ENCODE assay signal across 9 cellular contexts in the genomic region with DNA sequence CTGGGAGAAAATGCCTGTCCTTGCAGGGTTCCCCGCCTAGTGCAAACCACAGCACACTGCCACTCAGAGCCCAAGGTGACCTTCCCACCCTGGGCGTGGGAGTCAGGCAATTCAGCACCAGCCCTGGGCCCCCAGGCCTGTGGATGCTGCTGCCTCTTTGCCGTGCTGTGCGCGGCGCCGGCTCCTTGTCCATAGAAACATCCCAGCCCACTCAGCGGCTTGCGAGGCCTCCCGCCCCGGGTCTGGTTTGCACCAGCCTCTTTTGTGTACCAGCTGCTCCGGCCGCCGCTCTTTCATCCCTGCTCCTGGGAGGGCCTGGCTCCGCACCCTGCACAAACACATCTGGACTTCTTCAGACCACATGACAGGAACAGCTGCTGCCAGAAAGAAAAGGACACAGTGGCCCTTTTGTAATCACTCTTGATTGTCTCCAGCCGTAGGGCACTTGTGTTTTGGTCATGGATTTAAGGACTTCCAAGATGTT.
DNase-seq lines count a peak whose midpoint lies in the region; ATAC-seq, FAIRE-seq and TF ChIP-seq lines count a peak whose summit lies in the region.
"Had no signal": no experiment of that assay in that cellular context is flagged by ENCODE, and none has a peak within 500 bp of the region (broad histone marks: within the 10 kb centered on the region; RNA-seq: fewer than 3 reads in every experiment).

No MANE protein-coding gene starts in this region.

- peak overlapping the region in 4 of 59 donors; percentile 16 to 23 (median 18) for H3K4me3 ChIP-seq in dorsolateral prefrontal cortex
- H3K4me3 ChIP-seq: SJSA1 had no signal

- H3K36me3 Mint-ChIP-seq in activated CD4-positive, alpha-beta T cell treated with anti-CD3 and anti-CD28 coated beads, Interleukin-2, amount 10 ng/mL, durations not matched to agents 24 days and 14 days (ENCODE audit: low read depth): no peaks in the 10 kb centered on the region

- H3K9me3 Mint-ChIP-seq in activated CD4-positive, alpha-beta T cell treated with anti-CD3 and anti-CD28 coated beads, Interleukin-2, amount 10 ng/mL, durations not matched to agents 24 days and 14 days: no peaks in the 10 kb centered on the region

- DNase-seq in COLO668 (lab: John Stamatoyannopoulos, UW; ENCODE audit: unreplicated experiment) (peak; percentile 91), NCI-H2227 treated with DMSO at 0.1 percent for 48 hours (lab: John Stamatoyannopoulos, UW) (peak; percentile 56), dorsolateral prefrontal cortex (peak; percentile 9 to 94 (median 86)), mucosa of gallbladder (ENCODE audit: low spot score) (peak; percentile 54), D721Med (ENCODE audit: insufficient read length, low spot score) (no peak), germinal center (ENCODE audit: low spot score) (no peak)
- no peak for DNase-seq in activated CD4-positive, alpha-beta T cell treated with anti-CD3 and anti-CD28 coated beads, Interleukin-2, amount 10 ng/mL, durations not matched to agents 24 days and 14 days

- H3K27me3 ChIP-seq in dorsolateral prefrontal cortex: peaks cover 0 to 2% (median 0%) of the 10 kb centered on the region in 45 donors

- H3K4me3 Mint-ChIP-seq in activated CD4-positive, alpha-beta T cell treated with anti-CD3 and anti-CD28 coated beads, Interleukin-2, amount 10 ng/mL, durations not matched to agents 24 days and 14 days: no peak overlapping the region

- peak overlapping the region in 55 of 59 donors; percentile 10 to 95 (median 81) for H3K27ac ChIP-seq in dorsolateral prefrontal cortex
- H3K27ac ChIP-seq: SJSA1 had no signal

- intact Hi-C loops in dorsolateral prefrontal cortex (cut with DNase I): loop anchor here in 1 of 2 donors (5.0 kb wide), 2 partner anchors 53 to 123 kb away; no protein-coding TSS in a partner anchor
- intact Hi-C loops in activated CD4-positive, alpha-beta T cell treated with anti-CD3 and anti-CD28 coated beads, Interleukin-2, amount 10 ng/mL, durations not matched to agents 24 days and 14 days (cut with micrococcal nuclease): no loop called here

- TF ChIP-seq CTCF in dorsolateral prefrontal cortex (IDR thresholded peaks at IDR 0.05 in 54 of 56, conservative IDR thresholded peaks at IDR 0.05 in 2 of 56; ENCODE audit: low read depth in 1 of 56, partially characterized antibody in 56 of 56): peak in 9 of 56 donors; percentile 9 to 44 (median 19)
- TF ChIP-seq CTCF in D721Med (IDR thresholded peaks at IDR 0.05; ENCODE audit: insufficient read depth, missing control alignments): no peak

- no peak for FAIRE-seq in D721Med (lab: Jason Lieb, UNC)

- peaks cover 13% of the 10 kb centered on the region for H3K4me1 Mint-ChIP-seq in activated CD4-positive, alpha-beta T cell treated with anti-CD3 and anti-CD28 coated beads, Interleukin-2, amount 10 ng/mL, durations not matched to agents 24 days and 14 days

- H3K27me3 Mint-ChIP-seq in activated CD4-positive, alpha-beta T cell treated with anti-CD3 and anti-CD28 coated beads, Interleukin-2, amount 10 ng/mL, durations not matched to agents 24 days and 14 days: no peaks in the 10 kb centered on the region

- no peak overlapping the region for H3K27ac Mint-ChIP-seq in activated CD4-positive, alpha-beta T cell treated with anti-CD3 and anti-CD28 coated beads, Interleukin-2, amount 10 ng/mL, durations not matched to agents 24 days and 14 days

- ATAC-seq in GM19395 (IDR thresholded peaks at IDR 0.05; ENCODE audit: unreplicated experiment): no peak

Comparison
In these comparisons a context has a peak if more than half of its experiments do, and no peak if none do; other contexts are left out.
1. DNase-seq: peak in COLO668 (single experiment), NCI-H2227 treated with DMSO at 0.1 percent for 48 hours (single experiment), dorsolateral prefrontal cortex (10 of 10) and mucosa of gallbladder (single experiment); none in D721Med (single experiment), activated CD4-positive, alpha-beta T cell treated with anti-CD3 and anti-CD28 coated beads, Interleukin-2, amount 10 ng/mL, durations not matched to agents 24 days and 14 days (single experiment) and germinal center (single experiment).